In genomic region chr11:71357414-71357813, GRCh38 we compare ENCODE assay signal across 23 cellular contexts.
"Had no signal": no experiment of that assay in that cellular context is flagged by ENCODE, and none has a peak within 500 bp of the region (broad histone marks: within the 10 kb centered on the region; RNA-seq: fewer than 3 reads in every experiment).

No MANE protein-coding gene starts in this region.

- H3K4me1 ChIP-seq: colonic mucosa, esophagus muscularis mucosa, esophagus squamous epithelium, foreskin keratinocyte, gastrocnemius medialis, gastroesophageal sphincter, heart left ventricle, heart right ventricle had no signal

- H3K27me3 ChIP-seq: colonic mucosa had no signal

- H3K4me3 ChIP-seq: colonic mucosa, coronary artery, dorsolateral prefrontal cortex, esophagus muscularis mucosa, esophagus squamous epithelium, gastrocnemius medialis, gastroesophageal sphincter, heart left ventricle, heart right ventricle had no signal

- ATAC-seq: effector memory CD8-positive, alpha-beta T cell; esophagus mucosa; foreskin keratinocyte; gastrocnemius medialis; gastroesophageal sphincter; heart right ventricle had no signal

- H3K36me3 ChIP-seq: colonic mucosa, esophagus muscularis mucosa, esophagus squamous epithelium, gastrocnemius medialis, gastroesophageal sphincter, heart left ventricle, heart right ventricle had no signal

- H3K27ac ChIP-seq: colonic mucosa, coronary artery, dorsolateral prefrontal cortex, epithelial cell of prostate, esophagus muscularis mucosa, esophagus squamous epithelium, foreskin keratinocyte, gastrocnemius medialis, gastroesophageal sphincter, heart left ventricle, heart right ventricle had no signal

- H3K9me3 ChIP-seq: colonic mucosa, esophagus muscularis mucosa, esophagus squamous epithelium, gastrocnemius medialis, gastroesophageal sphincter had no signal

- DNase-seq: colonic mucosa; cortex of kidney; dermis blood vessel endothelial cell; dorsolateral prefrontal cortex; effector CD4-positive, alpha-beta T cell; effector CD8-positive, alpha-beta T cell; effector memory CD4-positive, alpha-beta T cell; effector memory CD8-positive, alpha-beta T cell; endodermal cell; erythroblast; esophagus squamous epithelium; foreskin fibroblast; foreskin keratinocyte; foreskin melanocyte; gastrocnemius medialis; glutamatergic neuron; heart left ventricle; heart right ventricle had no signal
